ENCODE assay signal across 8 cellular contexts in the genomic region with DNA sequence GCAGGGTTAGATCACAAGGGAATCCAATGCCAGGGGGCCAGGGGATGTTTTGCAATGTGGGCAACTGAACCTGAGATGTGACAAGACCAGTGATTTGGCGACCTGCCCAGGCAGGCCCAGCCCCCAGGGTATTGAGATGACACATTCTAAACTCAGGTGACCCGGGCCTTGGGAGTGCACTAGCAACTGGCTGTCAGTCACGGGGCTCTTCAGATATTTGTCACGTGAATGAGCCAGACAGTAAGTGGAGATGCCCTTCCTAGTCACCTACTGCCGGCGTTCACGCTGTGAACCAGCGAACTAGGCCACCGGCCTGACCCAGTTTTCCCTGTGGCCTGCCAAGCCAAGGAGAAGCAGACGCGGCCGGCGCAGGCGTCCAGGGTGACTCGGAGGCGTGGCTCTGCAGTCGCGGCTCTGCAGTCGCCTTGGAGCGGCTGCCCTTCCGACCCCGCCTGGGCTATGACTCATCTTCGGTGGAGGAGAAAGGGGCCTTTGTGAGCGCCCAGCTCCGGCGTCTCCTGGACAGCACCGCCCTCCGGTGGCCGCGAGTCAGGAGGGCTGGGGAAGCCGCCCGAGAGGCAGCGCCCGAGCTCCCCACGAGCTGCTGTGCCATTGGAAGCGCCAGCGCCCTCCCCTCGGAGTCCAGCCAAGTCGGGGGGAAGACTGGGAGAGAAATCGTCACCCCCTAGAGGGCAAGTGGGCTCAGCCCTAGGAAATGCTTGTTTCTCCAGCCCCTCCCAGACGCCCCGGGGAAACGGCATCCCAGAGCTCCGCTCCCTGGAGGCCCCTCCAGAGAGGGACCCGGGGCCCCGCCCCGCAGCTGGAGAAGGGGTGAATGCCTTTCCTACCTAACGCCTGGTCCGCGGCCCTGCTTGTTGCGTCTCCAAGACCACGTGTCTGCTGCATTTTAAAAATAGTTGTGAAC. TPM values are rescaled to one million over a fixed set of nuclear protein-coding genes. Genes with fewer than 3 reads are reported as not detected.
A peak's percentile ranks its signal among the peaks of the same experiment; 100 is the strongest.
DNase-seq lines count a peak whose midpoint lies in the region; ATAC-seq and TF ChIP-seq lines count a peak whose summit lies in the region.

No MANE protein-coding gene starts in this region.

- H3K27me3 ChIP-seq in BE2C: no peaks in the 10 kb centered on the region
- no peaks in the 10 kb centered on the region for H3K27me3 ChIP-seq in left lung

- H3K27ac ChIP-seq in left lung: peak overlapping the region; percentile 94 to 96

- H3K27ac Mint-ChIP-seq in activated CD4-positive, alpha-beta T cell treated with anti-CD3 and anti-CD28 coated beads, Interleukin-2, amount 10 ng/mL, durations not matched to agents 24 days and 14 days: peak overlapping the region; percentile 98

- no peaks in the 10 kb centered on the region for H3K9me3 ChIP-seq in BE2C
- H3K9me3 ChIP-seq in left lung: no peaks in the 10 kb centered on the region

- ATAC-seq in HG03432 (IDR thresholded peaks at IDR 0.05; ENCODE audit: unreplicated experiment) (peak; percentile 88), left lung (peak; percentile 97)

- peaks cover 1% of the 10 kb centered on the region for H3K27me3 Mint-ChIP-seq in activated CD4-positive, alpha-beta T cell treated with anti-CD3 and anti-CD28 coated beads, Interleukin-2, amount 10 ng/mL, durations not matched to agents 24 days and 14 days

- no peaks in the 10 kb centered on the region for H3K9me3 Mint-ChIP-seq in activated CD4-positive, alpha-beta T cell treated with anti-CD3 and anti-CD28 coated beads, Interleukin-2, amount 10 ng/mL, durations not matched to agents 24 days and 14 days

- H3K4me1 Mint-ChIP-seq in activated CD4-positive, alpha-beta T cell treated with anti-CD3 and anti-CD28 coated beads, Interleukin-2, amount 10 ng/mL, durations not matched to agents 24 days and 14 days: peaks cover 22% of the 10 kb centered on the region

- peak; percentile 93 for DNase-seq in BE2C
- peak; percentile 95 to 98 for DNase-seq in NCI-H524 (lab: John Stamatoyannopoulos, UW)
- DNase-seq in activated CD4-positive, alpha-beta T cell treated with anti-CD3 and anti-CD28 coated beads, Interleukin-2, amount 10 ng/mL, durations not matched to agents 24 days and 14 days: peak; percentile 96
- DNase-seq in cortex of kidney (lab: John Stamatoyannopoulos, UW): peak; percentile 58
- DNase-seq in left lung: peak; percentile 99 to 100
- DNase-seq in stimulated activated CD4-positive, alpha-beta T cell treated with anti-CD3 and anti-CD28 coated beads, Interleukin-2, amount 100 ng/mL, for 4 hours (ENCODE audit: low read depth): peak; percentile 78

- TF ChIP-seq CTCF in BE2C (IDR thresholded peaks at IDR 0.05; ENCODE audit: low read depth, low read length): peak; percentile 63
- peak; percentile 72 to 94 for TF ChIP-seq CTCF in left lung (IDR thresholded peaks at IDR 0.05)

- H3K4me3 Mint-ChIP-seq in activated CD4-positive, alpha-beta T cell treated with anti-CD3 and anti-CD28 coated beads, Interleukin-2, amount 10 ng/mL, durations not matched to agents 24 days and 14 days: peak overlapping the region; percentile 86

- H3K4me1 ChIP-seq in BE2C (peaks cover 4% of the 10 kb centered on the region; the same call in 1 of the 2 replicates), left lung (peaks cover 13 to 36% of the 10 kb centered on the region in 2 donors)

- TF ChIP-seq POLR2A in GM19099 (IDR thresholded peaks at IDR 0.05; ENCODE audit: extremely low read depth, insufficient read length, low read depth): peak; percentile 32

- intact Hi-C loops in activated CD4-positive, alpha-beta T cell treated with anti-CD3 and anti-CD28 coated beads, Interleukin-2, amount 10 ng/mL, durations not matched to agents 24 days and 14 days (cut with micrococcal nuclease): loop anchor here (1.0 kb wide), 3 partner anchors 17 to 96 kb away; a partner anchor contains a TSS
- intact Hi-C loops in left lung (cut with DNase I): loop anchor here (5.0 to 10.0 kb wide), 2 partner anchors 90 to 98 kb away; no protein-coding TSS in a partner anchor

- peak overlapping the region; percentile 46 for H3K4me3 ChIP-seq in BE2C (ENCODE audit: low read depth, low read length)
- H3K4me3 ChIP-seq in left lung: peak overlapping the region; percentile 48 to 50

- H3K36me3 Mint-ChIP-seq in activated CD4-positive, alpha-beta T cell treated with anti-CD3 and anti-CD28 coated beads, Interleukin-2, amount 10 ng/mL, durations not matched to agents 24 days and 14 days (ENCODE audit: low read depth): no peaks in the 10 kb centered on the region

- H3K36me3 ChIP-seq in BE2C (no peaks in the 10 kb centered on the region), left lung (no peaks in the 10 kb centered on the region)

RNA-seq across cellular contexts. Expression of a gene that starts 38.8 kb away (rescaled TPM):
- polyA plus RNA-seq in BE2C (2012; ENCODE audit: insufficient read depth, insufficient read length, low read depth): 12.0 TPM
- 135 and 136 TPM in 2 replicates for total RNA-seq in activated CD4-positive, alpha-beta T cell treated with anti-CD3 and anti-CD28 coated beads, Interleukin-2, amount 10 ng/mL, durations not matched to agents 24 days and 14 days
- total RNA-seq in left lung: 100 to 1,000 TPM; 264 to 294 TPM

Comparison
In these comparisons a context has a peak if more than half of its experiments do, and no peak if none do; other contexts are left out.
1. Peak in every context shown above with its lines: DNase-seq, ATAC-seq, H3K4me3 ChIP-seq and H3K27ac ChIP-seq.